ENCODE assay signal across 8 cellular contexts in the genomic region with DNA sequence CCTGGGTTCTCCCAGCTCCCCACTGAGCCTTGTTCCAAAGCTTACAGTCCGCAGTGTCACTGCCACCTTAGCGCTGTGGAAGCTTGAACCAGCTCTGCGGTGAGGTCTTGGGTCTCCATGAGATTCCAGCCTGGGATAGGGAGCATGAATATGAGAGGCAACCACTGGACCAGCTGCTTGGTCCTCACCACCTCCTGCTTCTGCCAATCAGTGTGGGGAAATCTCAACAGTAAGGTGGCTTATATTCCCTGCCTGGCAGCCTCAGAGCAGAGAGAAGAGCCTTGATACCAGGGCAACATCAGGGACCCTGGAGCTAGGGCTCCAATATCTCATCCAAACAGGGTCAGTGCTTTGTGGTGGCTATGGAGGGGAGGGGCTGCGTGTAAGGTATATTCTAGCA. TPM values are rescaled to one million over a fixed set of nuclear protein-coding genes. Genes with fewer than 3 reads are reported as not detected.
DNase-seq lines count a peak whose midpoint lies in the region; ATAC-seq and TF ChIP-seq lines count a peak whose summit lies in the region.

No MANE protein-coding gene starts in this region.

- H3K9me3 Mint-ChIP-seq in type B pancreatic cell = no peaks in the 10 kb centered on the region

- DNase-seq in Right ventricle myocardium superior (no peak), Right ventricle myocardium inferior (ENCODE audit: missing footprints) (no peak), adipocyte (ENCODE audit: low read depth) (peak; percentile 62), kidney epithelial cell (ENCODE audit: low read depth) (no peak), type B pancreatic cell (ENCODE audit: extremely low spot score, unreplicated experiment) (no peak), HK-2 (ENCODE audit: unreplicated experiment) (no peak), NCI-H1436 (lab: John Stamatoyannopoulos, UW) (no peak)
- no peak for DNase-seq in stimulated activated CD4-positive, alpha-beta T cell treated with anti-CD3 and anti-CD28 coated beads, Interleukin-1b, Interleukin-23, amount 100 ng/mL, for 48 hours

- peak overlapping the region; percentile 92 for H3K4me3 ChIP-seq in adipocyte (ENCODE audit: low read length)
- peak overlapping the region; percentile 92 for H3K4me3 ChIP-seq in kidney epithelial cell (ENCODE audit: low read depth, low read length)

- H3K27ac Mint-ChIP-seq in type B pancreatic cell = no peak overlapping the region

- H3K36me3 ChIP-seq in adipocyte (ENCODE audit: control insufficient read depth, insufficient read depth, low read length, severe bottlenecking) (no peaks in the 10 kb centered on the region), kidney epithelial cell (ENCODE audit: control insufficient read depth, insufficient read depth, low read length) (peaks cover 1% of the 10 kb centered on the region)

- no peaks in the 10 kb centered on the region for H3K9me3 ChIP-seq in adipocyte (ENCODE audit: control insufficient read depth, low read length)

- peak overlapping the region; percentile 87 for H3K4me3 Mint-ChIP-seq in type B pancreatic cell

- peaks cover 49% of the 10 kb centered on the region for H3K4me1 ChIP-seq in adipocyte (ENCODE audit: control insufficient read depth, insufficient read depth, low read length)

- intact Hi-C loops in Right ventricle myocardium superior (cut with DNase I) (no loop called here), Right ventricle myocardium inferior (cut with DNase I) (no loop called here)

- peaks cover 5% of the 10 kb centered on the region for H3K36me3 Mint-ChIP-seq in type B pancreatic cell

- ATAC-seq in Right ventricle myocardium superior (ENCODE audit: poor library complexity) = peak; percentile 2
- no peak for ATAC-seq in Right ventricle myocardium inferior

- TF ChIP-seq CTCF in kidney epithelial cell (IDR thresholded peaks at IDR 0.05; ENCODE audit: insufficient read depth, low read length, poor library complexity, severe bottlenecking) (no peak), type B pancreatic cell (conservative IDR thresholded peaks at IDR 0.05) (no peak)

- peaks cover under 1% of the 10 kb centered on the region for H3K4me1 Mint-ChIP-seq in type B pancreatic cell (ENCODE audit: unreplicated experiment)

- no peaks in the 10 kb centered on the region for H3K27me3 ChIP-seq in adipocyte (replicated peaks; ENCODE audit: control insufficient read depth, insufficient read depth, low read length)
- no peaks in the 10 kb centered on the region for H3K27me3 ChIP-seq in kidney epithelial cell (ENCODE audit: control insufficient read depth, insufficient read depth, low read length)

- peaks cover 67% of the 10 kb centered on the region for H3K27me3 Mint-ChIP-seq in type B pancreatic cell

- peak overlapping the region; percentile 96 for H3K9ac ChIP-seq in adipocyte (ENCODE audit: low read length)

RNA-seq across cellular contexts. Expression of a gene that starts 0.9 kb away (rescaled TPM):
- 15.4 TPM for total RNA-seq in Right ventricle myocardium superior
- 19.9 TPM for total RNA-seq in Right ventricle myocardium inferior
- total RNA-seq in kidney epithelial cell = 268 and 336 TPM in 2 replicates
- 46.0 and 54.7 TPM in 2 replicates for total RNA-seq in type B pancreatic cell (ENCODE audit: low replicate concordance)
